In genomic region chr6:137890983-137891537, GRCh38 we compare ENCODE assay signal across 16 cellular contexts. TPM values are rescaled to one million over a fixed set of nuclear protein-coding genes. Genes with fewer than 3 reads are reported as not detected.
DNase-seq lines count a peak whose midpoint lies in the region; ATAC-seq, FAIRE-seq and TF ChIP-seq lines count a peak whose summit lies in the region.
"Had no signal": no experiment of that assay in that cellular context is flagged by ENCODE, and none has a peak within 500 bp of the region (broad histone marks: within the 10 kb centered on the region; RNA-seq: fewer than 3 reads in every experiment).

No MANE protein-coding gene starts in this region.

- intact Hi-C loops in K562 (cut with micrococcal nuclease): no loop called here
- intact Hi-C loops in sigmoid colon (cut with DNase I): no loop called here

- H3K9me3 ChIP-seq in DND-41 (ENCODE audit: insufficient read depth, low read length, severe bottlenecking): no peaks in the 10 kb centered on the region
- H3K9me3 ChIP-seq in K562 (replicated peaks; ENCODE audit: control insufficient read depth, insufficient read depth, low read depth, low read length): no peaks in the 10 kb centered on the region
- no peaks in the 10 kb centered on the region for H3K9me3 ChIP-seq in osteoblast (ENCODE audit: low read depth, low read length)
- H3K9me3 ChIP-seq in sigmoid colon: peaks cover 0 to 2% (median 0%) of the 10 kb centered on the region in 4 donors

- H4K20me1 ChIP-seq in DND-41 (ENCODE audit: insufficient read depth, low read length) (no peaks in the 10 kb centered on the region), K562 (replicated peaks; ENCODE audit: control insufficient read depth, insufficient read depth, low read length) (no peaks in the 10 kb centered on the region), osteoblast (ENCODE audit: insufficient read depth, low read length) (no peaks in the 10 kb centered on the region)

- peak overlapping the region; percentile 35 for H3K27ac ChIP-seq in DND-41 (ENCODE audit: low read length)
- no peak overlapping the region for H3K27ac ChIP-seq in K562 (ENCODE audit: extremely low read depth, low read depth, low read length)
- H3K27ac ChIP-seq in osteoblast (ENCODE audit: low read depth, low read length): peak overlapping the region; percentile 83
- no peak overlapping the region for H3K27ac ChIP-seq in sigmoid colon

- no TSS peak for BruUV-seq in K562 (replicated peaks; lab: Mats Ljungman, UMichigan)

- no peaks in the 10 kb centered on the region for H3K36me3 ChIP-seq in DND-41 (ENCODE audit: insufficient read depth, low read length)
- no peaks in the 10 kb centered on the region for H3K36me3 ChIP-seq in K562 (ENCODE audit: control insufficient read depth, insufficient read depth, low read length)
- H3K36me3 ChIP-seq in osteoblast (ENCODE audit: insufficient read depth, low read length): no peaks in the 10 kb centered on the region
- no peaks in the 10 kb centered on the region for H3K36me3 ChIP-seq in sigmoid colon

- TF ChIP-seq POLR2A in K562 (conservative IDR thresholded peaks at IDR 0.05) (no peak), sigmoid colon (IDR thresholded peaks at IDR 0.05) (no peak)

- no peak for TF ChIP-seq EP300 in K562 (IDR thresholded peaks at IDR 0.05; ENCODE audit: low read length)
- TF ChIP-seq EP300 in sigmoid colon (IDR thresholded peaks at IDR 0.05): no peak

- no peak overlapping the region for H3K4me2 ChIP-seq in DND-41 (ENCODE audit: insufficient read depth, low read length)
- no peak overlapping the region for H3K4me2 ChIP-seq in K562 (ENCODE audit: insufficient read depth, low read length)
- H3K4me2 ChIP-seq in osteoblast (ENCODE audit: insufficient read depth, low read length): no peak overlapping the region
- H3K4me2 ChIP-seq: GM23338 had no signal

- POLR2A ChIA-PET in K562 (lab: Yijun Ruan, JAX): interaction anchor here (0.7 to 3.0 kb wide), 8 partner anchors 9 to 877 kb away, joined by 3 to 16 read pairs (median 4); partner anchors contain the start of gene TNFAIP3

- H2AFZ ChIP-seq in DND-41 (ENCODE audit: low read depth, low read length) (no peak overlapping the region; the same call in 1 of the 2 replicates), K562 (ENCODE audit: low read depth, low read length) (0 out of 2 replicates have a peak overlapping the region, but pooled peaks have one; percentile 36), osteoblast (ENCODE audit: low read length) (no peak overlapping the region)
- H2AFZ ChIP-seq: GM23338 had no signal

- TF ChIP-seq RAD21 in K562 (CRISPR knock-in tag; conservative IDR thresholded peaks at IDR 0.05 in 1 of 2, IDR thresholded peaks at IDR 0.05 in 1 of 2): no peak

- no peak for FAIRE-seq in K562 (lab: Jason Lieb, UNC)
- FAIRE-seq: G401.6, GM18507 had no signal

- no peak for ATAC-seq in DND-41 (ENCODE audit: insufficient read depth, low read depth)
- no peak for ATAC-seq in K562
- ATAC-seq: GM23338, HCT116 had no signal

- CTCF ChIA-PET in K562 (lab: Yijun Ruan, JAX; ENCODE audit: low intra/inter-chr PET ratio): no interaction called here

- no peak for DNase-seq in DND-41
- DNase-seq in HT1080 (ENCODE audit: low read depth): peak; percentile 13
- DNase-seq in K562 (ENCODE audit: extremely low read depth in 1 of 4, low spot score in 3 of 4): no peak
- no peak for DNase-seq in osteoblast (ENCODE audit: insufficient read length, low spot score, missing footprints)
- DNase-seq in hepatic stellate cell (ENCODE audit: low spot score): no peak
- no peak for DNase-seq in sigmoid colon
- DNase-seq: C1 segment of cervical spinal cord, Calu3, COR-L47, DMS53, DMS79 treated with DMSO at 0.1 percent for 48 hours, H9 had no signal

- WGBS in K562 (ENCODE audit: insufficient coverage, low coverage, missing lambda C conversion rate): 21% methylated on average over 2 of the region's 2 CpGs
- WGBS in sigmoid colon, 2 donors: 58 to 81% methylated on average over 2 of the region's 2 CpGs

- no peaks in the 10 kb centered on the region for H3K9me1 ChIP-seq in K562 (ENCODE audit: control insufficient read depth, insufficient read depth, low read length)

- in situ Hi-C loops in K562 (cut with MboI): no loop called here

- H3K27me3 ChIP-seq in DND-41 (ENCODE audit: insufficient read depth, low read length, poor library complexity) (no peaks in the 10 kb centered on the region), K562 (ENCODE audit: control insufficient read depth in 2 of 2, insufficient read depth in 2 of 2, low read length in 2 of 2) (no peaks in the 10 kb centered on the region), osteoblast (ENCODE audit: insufficient read depth, low read length) (no peaks in the 10 kb centered on the region), sigmoid colon (no peaks in the 10 kb centered on the region)

- H3K4me3 ChIP-seq in DND-41 (ENCODE audit: low read depth in 1 of 2, low read length in 2 of 2) (no peak overlapping the region), K562 (no peak overlapping the region), osteoblast (ENCODE audit: insufficient read depth, low read length) (no peak overlapping the region), sigmoid colon (no peak overlapping the region)
- H3K4me3 ChIP-seq: GM23338 had no signal

- H3K79me2 ChIP-seq in DND-41 (ENCODE audit: insufficient read depth, low read length) (no peaks in the 10 kb centered on the region), K562 (ENCODE audit: control insufficient read depth, insufficient read depth, low read length) (no peaks in the 10 kb centered on the region), osteoblast (ENCODE audit: insufficient read depth, low read length) (no peaks in the 10 kb centered on the region)

- H3K9ac ChIP-seq in DND-41 (ENCODE audit: low read depth, low read length) (no peak overlapping the region), K562 (ENCODE audit: insufficient read depth in 1 of 2, low read depth in 2 of 2, low read length in 2 of 2) (no peak overlapping the region)

- H3K4me1 ChIP-seq in DND-41 (ENCODE audit: insufficient read depth, low read length) (no peaks in the 10 kb centered on the region), K562 (replicated peaks in 1 of 2; ENCODE audit: control insufficient read depth in 2 of 2, insufficient read depth in 2 of 2, low read length in 2 of 2) (no peaks in the 10 kb centered on the region), osteoblast (ENCODE audit: insufficient read depth, low read length) (peaks cover 43% of the 10 kb centered on the region), sigmoid colon (peaks cover 0 to 5% (median 0%) of the 10 kb centered on the region in 4 donors)

- TF ChIP-seq CTCF in DND-41 (IDR thresholded peaks at IDR 0.05; ENCODE audit: borderline replicate concordance, extremely low read depth, low read length, poor library complexity, severe bottlenecking): no peak
- no peak for TF ChIP-seq CTCF in K562 (IDR thresholded peaks at IDR 0.05 in 2 of 3, conservative IDR thresholded peaks at IDR 0.05 in 1 of 3; ENCODE audit: insufficient read depth in 2 of 3, low read depth in 1 of 3, low read length in 3 of 3)
- no peak for TF ChIP-seq CTCF in osteoblast (IDR thresholded peaks at IDR 0.05; ENCODE audit: extremely low read depth, low read depth, low read length)
- TF ChIP-seq CTCF in sigmoid colon (IDR thresholded peaks at IDR 0.05): no peak

TF ChIP-seq in K562, 482 proteins besides CTCF, POLR2A, EP300 and RAD21 (continues in another document):
- TF ChIP-seq RFX5 (IDR thresholded peaks at IDR 0.05; ENCODE audit: low read depth, low read length) (no peak), CCAR2 (IDR thresholded peaks at IDR 0.05; ENCODE audit: low read depth, low read length) (no peak), PURB (CRISPR knock-in tag; IDR thresholded peaks at IDR 0.05; ENCODE audit: low read depth) (no peak), KLF16 (IDR thresholded peaks at IDR 0.05) (no peak)
- TF ChIP-seq, protein P1, sequence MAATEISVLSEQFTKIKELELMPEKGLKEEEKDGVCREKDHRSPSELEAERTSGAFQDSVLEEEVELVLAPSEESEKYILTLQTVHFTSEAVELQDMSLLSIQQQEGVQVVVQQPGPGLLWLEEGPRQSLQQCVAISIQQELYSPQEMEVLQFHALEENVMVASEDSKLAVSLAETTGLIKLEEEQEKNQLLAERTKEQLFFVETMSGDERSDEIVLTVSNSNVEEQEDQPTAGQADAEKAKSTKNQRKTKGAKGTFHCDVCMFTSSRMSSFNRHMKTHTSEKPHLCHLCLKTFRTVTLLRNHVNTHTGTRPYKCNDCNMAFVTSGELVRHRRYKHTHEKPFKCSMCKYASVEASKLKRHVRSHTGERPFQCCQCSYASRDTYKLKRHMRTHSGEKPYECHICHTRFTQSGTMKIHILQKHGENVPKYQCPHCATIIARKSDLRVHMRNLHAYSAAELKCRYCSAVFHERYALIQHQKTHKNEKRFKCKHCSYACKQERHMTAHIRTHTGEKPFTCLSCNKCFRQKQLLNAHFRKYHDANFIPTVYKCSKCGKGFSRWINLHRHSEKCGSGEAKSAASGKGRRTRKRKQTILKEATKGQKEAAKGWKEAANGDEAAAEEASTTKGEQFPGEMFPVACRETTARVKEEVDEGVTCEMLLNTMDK (IDR thresholded peaks at IDR 0.05; ENCODE audit: borderline replicate concordance, insufficient read depth, low read depth, low read length, poor library complexity, severe bottlenecking): no peak

RNA-seq across cellular contexts. Expression of gene TNFAIP3, which starts 24.0 kb away (rescaled TPM):
- total RNA-seq in HT1080 (2014; rRNA removed; shearing (Covaris generic)): 2.0 and 2.2 TPM in 2 replicates
- 3.7 and 4.3 TPM in 2 replicates for polyA plus RNA-seq in HT1080 (2015; cell fraction: cytosol; rRNA removed)
- polyA plus RNA-seq in HT1080 (2015; cell fraction: nucleus; rRNA removed): 21.2 and 21.3 TPM in 2 replicates
- total RNA-seq in K562 (2011; cell fraction: chromatin; rRNA removed; ENCODE audit: low replicate concordance): 14.3 and 18.6 TPM in 2 replicates
- 8.0 and 9.1 TPM in 2 replicates for total RNA-seq in K562 (2011; cell fraction: nucleolus; rRNA removed)
- 10.2 and 11.3 TPM in 2 replicates for total RNA-seq in K562 (2011; cell fraction: nucleoplasm; rRNA removed)
- 5.9 and 6.2 TPM in 2 replicates for total RNA-seq in K562 (2014; rRNA removed)
- total RNA-seq in K562 (2014; rRNA removed; fragmentation: Illumina TruSeq; extraction: Trizol): 6.5 and 6.9 TPM in 2 replicates
- total RNA-seq in K562 (2015; rRNA removed; fragmentation: Illumina TruSeq; extraction: Trizol): 4.6 TPM in 2 replicates
- 12.5 and 17.0 TPM in 2 replicates for total RNA-seq in K562 (2021)
- 6.4 and 11.8 TPM in 2 replicates for polyA plus RNA-seq in K562 (2011; rRNA removed)
- 2.5 and 5.0 TPM in 2 replicates for polyA plus RNA-seq in K562 (2011; cell fraction: cytosol; rRNA removed)
- polyA plus RNA-seq in K562 (2011; cell fraction: nucleus; rRNA removed): 21.1 and 33.6 TPM in 2 replicates
- 5.7 and 26.6 TPM in 2 replicates for polyA plus RNA-seq in K562 (2012)
- 9.8 and 11.5 TPM in 2 replicates for polyA plus RNA-seq in K562 (2014; fragmentation: Illumina TruSeq; extraction: Trizol)
- polyA plus RNA-seq in K562 (2014; fragmentation: Nextera tagmentation; extraction: Ambion mirVana): 1 to 10 TPM in 1 of 2 experiments, under 1 TPM in 1; 0.79 to 1.3 TPM
- polyA plus RNA-seq in K562 (2014; rRNA removed): 9.2 and 9.5 TPM in 2 replicates
- 5.4 and 11.3 TPM in 2 replicates for polyA minus RNA-seq in K562 (2011; rRNA and poly(A)+ RNA removed)
- polyA minus RNA-seq in K562 (2011; cell fraction: cytosol; rRNA and poly(A)+ RNA removed): 2.9 and 4.6 TPM in 2 replicates
- polyA minus RNA-seq in K562 (2011; cell fraction: nucleus; rRNA and poly(A)+ RNA removed): 6.7 and 20.5 TPM in 2 replicates
- 8.5 and 10.5 TPM in 2 replicates for total RNA-seq in osteoblast
- 10 to 100 TPM; 14.6 to 37.6 (median 21.0) TPM for total RNA-seq in sigmoid colon
- 10 to 100 TPM; 11.4 to 49.9 (median 18.7) TPM for polyA plus RNA-seq in sigmoid colon

Comparison
In these comparisons a context has a peak if more than half of its experiments do, and no peak if none do; other contexts are left out.
1. H3K27ac ChIP-seq: peak in DND-41 (single experiment) and osteoblast (single experiment); none in K562 (single experiment) and sigmoid colon (0 of 4).